Comparison of ENCODE assay signal across 16 cellular contexts in the genomic region with DNA sequence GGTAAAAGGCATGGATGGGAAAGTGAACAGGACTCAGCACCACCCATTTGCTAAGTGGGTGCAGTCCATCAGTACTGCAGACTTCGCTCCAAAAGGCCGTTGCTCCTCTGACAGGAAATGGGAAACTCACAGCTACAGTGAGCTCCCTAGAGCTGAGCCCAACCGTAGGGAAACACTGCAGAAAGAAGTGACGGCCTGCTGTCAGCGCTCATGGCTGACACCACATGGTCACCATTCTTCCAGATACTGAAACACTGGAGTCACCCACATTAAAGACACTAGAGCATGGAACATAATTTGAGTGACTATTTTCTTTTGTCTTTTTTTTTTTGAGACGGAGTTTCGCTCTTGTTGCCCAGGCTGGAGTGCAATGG. TPM values are rescaled to one million over a fixed set of nuclear protein-coding genes. Genes with fewer than 3 reads are reported as not detected.
DNase-seq lines count a peak whose midpoint lies in the region; ATAC-seq, FAIRE-seq and TF ChIP-seq lines count a peak whose summit lies in the region.
"Had no signal": no experiment of that assay in that cellular context is flagged by ENCODE, and none has a peak within 500 bp of the region (broad histone marks: within the 10 kb centered on the region; RNA-seq: fewer than 3 reads in every experiment).

No MANE protein-coding gene starts in this region.

- CTCF ChIA-PET in H1 (lab: Charles Lee; ENCODE audit: partially characterized antibody) (interaction anchor here (0.7 to 1.4 kb wide), 4 partner anchors 9 to 51 kb away, joined by 3 to 4 read pairs (median 3); no protein-coding TSS in a partner anchor), HepG2 (lab: Yijun Ruan, JAX; ENCODE audit: low intra/inter-chr PET ratio, low total read pairs) (no interaction called here)

- TF ChIP-seq CTCF in H1 (IDR thresholded peaks at IDR 0.05; ENCODE audit: control extremely low read depth in 1 of 3, insufficient read depth in 1 of 3, low read depth in 1 of 3, low read length in 3 of 3), result no peak
- no peak for TF ChIP-seq CTCF in HepG2 (CRISPR knock-in tag; IDR thresholded peaks at IDR 0.05)
- no peak for TF ChIP-seq CTCF in upper lobe of right lung (IDR thresholded peaks at IDR 0.05)
- TF ChIP-seq CTCF in suprapubic skin (IDR thresholded peaks at IDR 0.05), result no peak

- peaks cover 6 to 85% of the 10 kb centered on the region in 2 experiments for H3K79me2 ChIP-seq in H1 (ENCODE audit: control insufficient read depth in 1 of 2, insufficient read depth in 2 of 2, low read length in 2 of 2)
- H3K79me2 ChIP-seq in HepG2 (ENCODE audit: insufficient read depth, low read length), result peaks cover 73% of the 10 kb centered on the region

- H3K9ac ChIP-seq in H1 (replicated peaks in 1 of 4; ENCODE audit: extremely low read depth in 1 of 4, low read depth in 3 of 4, low read length in 3 of 4), result no peak overlapping the region; a peak in 1 of 7 replicates
- no peak overlapping the region for H3K9ac ChIP-seq in HepG2 (ENCODE audit: insufficient read depth, low read depth, low read length)

- POLR2A ChIA-PET in H1 (lab: Charles Lee; ENCODE audit: partially characterized antibody) (interaction anchor here (1.4 kb wide), 1 partner anchor 9 kb away, joined by 3 read pairs; no protein-coding TSS in a partner anchor), HepG2 (lab: Yijun Ruan, JAX) (no interaction called here)

- H4K20me1 ChIP-seq in H1 (replicated peaks in 1 of 2; ENCODE audit: control insufficient read depth in 1 of 2, insufficient read depth in 2 of 2, low read length in 2 of 2) (peaks cover 11 to 21% of the 10 kb centered on the region in 2 experiments), HepG2 (ENCODE audit: insufficient read depth, low read length) (peaks cover 36% of the 10 kb centered on the region; the same call in 1 of the 2 replicates)

- H3K23ac ChIP-seq in H1 (ENCODE audit: insufficient read length), result no peak overlapping the region

- no peak overlapping the region for H3K18ac ChIP-seq in H1 (ENCODE audit: extremely low read depth, low read length)

- no peak overlapping the region; the same call in 1 of the 2 replicates for H4K8ac ChIP-seq in H1 (ENCODE audit: extremely low read depth, insufficient read depth, low read length)

- H4K91ac ChIP-seq in H1 (replicated peaks; ENCODE audit: insufficient read length, low read length), result no peak overlapping the region

- TF ChIP-seq POLR2A in H1 (IDR thresholded peaks at IDR 0.05; ENCODE audit: control extremely low read depth in 1 of 2, low read depth in 2 of 2, low read length in 2 of 2), result no peak
- TF ChIP-seq POLR2A in HepG2 (IDR thresholded peaks at IDR 0.05; ENCODE audit: insufficient read depth in 1 of 2, low read depth in 2 of 2, low read length in 2 of 2), result no peak
- no peak for TF ChIP-seq POLR2A in suprapubic skin (IDR thresholded peaks at IDR 0.05)

- no peak overlapping the region for H2BK20ac ChIP-seq in H1 (ENCODE audit: low read length)

- H3K27me3 ChIP-seq in H1 (replicated peaks in 1 of 4; ENCODE audit: control insufficient read depth in 3 of 4, extremely low read depth in 1 of 4, insufficient read depth in 3 of 4, low read length in 3 of 4) (no peaks in the 10 kb centered on the region), HepG2 (ENCODE audit: control insufficient read depth in 1 of 2, insufficient read depth in 2 of 2, low read length in 2 of 2) (no peaks in the 10 kb centered on the region), upper lobe of right lung (no peaks in the 10 kb centered on the region), suprapubic skin (no peaks in the 10 kb centered on the region)
- H3K27me3 ChIP-seq: colonic mucosa had no signal

- H3K23me2 ChIP-seq in H1 (ENCODE audit: low read depth, low read length), result no peaks in the 10 kb centered on the region

- 87% methylated on average over 7 of the region's 7 CpGs; no CpG with 5 or more reads in 1 of the 2 experiments for WGBS in H1 (ENCODE audit: extremely low coverage in 1 of 2, insufficient coverage in 1 of 2, insufficient read length in 1 of 2, insufficient replicate concordance in 2 of 2, low coverage in 1 of 2, low lambda C conversion rate in 2 of 2, missing lambda C conversion rate in 1 of 2), 2 experiments
- WGBS in HepG2 (ENCODE audit: low lambda C conversion rate), result 86% methylated on average over 7 of the region's 7 CpGs
- WGBS in suprapubic skin, result 51% methylated on average over 7 of the region's 7 CpGs

- no peaks in the 10 kb centered on the region for H3K9me3 ChIP-seq in H1 (ENCODE audit: insufficient read depth in 2 of 2, low read depth in 1 of 2, low read length in 1 of 2)
- no peaks in the 10 kb centered on the region for H3K9me3 ChIP-seq in HepG2 (ENCODE audit: low read length)
- H3K9me3 ChIP-seq in upper lobe of right lung, result no peaks in the 10 kb centered on the region
- no peaks in the 10 kb centered on the region for H3K9me3 ChIP-seq in suprapubic skin
- H3K9me3 ChIP-seq: colonic mucosa had no signal

- H2BK15ac ChIP-seq in H1 (ENCODE audit: low read length), result no peak overlapping the region

- no peak overlapping the region for H2AK5ac ChIP-seq in H1 (ENCODE audit: low read depth, low read length)

- no peak for TF ChIP-seq EP300 in H1 (IDR thresholded peaks at IDR 0.05; ENCODE audit: borderline replicate concordance in 1 of 2, low read depth in 2 of 2, low read length in 2 of 2)
- TF ChIP-seq EP300 in HepG2 (IDR thresholded peaks at IDR 0.05; ENCODE audit: low read depth in 2 of 2, low read length in 2 of 2), result no peak
- TF ChIP-seq EP300 in HepG2 (CRISPR knock-in tag; IDR thresholded peaks at IDR 0.05; ENCODE audit: borderline replicate concordance), result no peak
- no peak for TF ChIP-seq EP300 in suprapubic skin (IDR thresholded peaks at IDR 0.05)

- H3K14ac ChIP-seq in H1 (ENCODE audit: insufficient read length), result no peak overlapping the region

- H2BK120ac ChIP-seq in H1 (replicated peaks; ENCODE audit: low read depth, low read length), result no peak overlapping the region

- TF ChIP-seq RAD21 in H1 (IDR thresholded peaks at IDR 0.05 in 1 of 2, conservative IDR thresholded peaks at IDR 0.05 in 1 of 2; ENCODE audit: low read depth in 2 of 2, low read length in 2 of 2) (no peak), HepG2 (CRISPR knock-in tag; IDR thresholded peaks at IDR 0.05) (no peak)

- H3K4me1 ChIP-seq in H1 (replicated peaks in 1 of 4; ENCODE audit: control insufficient read depth in 3 of 4, insufficient read depth in 4 of 4, low read length in 3 of 4) (peaks cover 0 to 8% (median 5%) of the 10 kb centered on the region in 4 experiments; a peak in 6 of 7 replicates), HepG2 (ENCODE audit: insufficient read depth, low read length) (no peaks in the 10 kb centered on the region), upper lobe of right lung (peaks cover 9% of the 10 kb centered on the region), suprapubic skin (peaks cover 4% of the 10 kb centered on the region)
- H3K4me1 ChIP-seq: colonic mucosa had no signal

- in situ Hi-C loops in HepG2 (cut with HindIII; ENCODE audit: extremely low pct_ligation_motif_present, low pct_unique_long_range_greater_than_20kb), result no loop called here

- H3K79me1 ChIP-seq in H1 (ENCODE audit: low read depth, low read length), result peaks cover 33% of the 10 kb centered on the region

- no peak overlapping the region for H3K4me3 ChIP-seq in H1 (ENCODE audit: extremely low read depth in 1 of 4, insufficient read depth in 2 of 4, low read depth in 3 of 4, low read length in 4 of 4)
- no peak overlapping the region for H3K4me3 ChIP-seq in HepG2 (replicated peaks in 1 of 3; ENCODE audit: insufficient read depth in 1 of 3, low read depth in 2 of 3, low read length in 3 of 3)
- H3K4me3 ChIP-seq in upper lobe of right lung, result no peak overlapping the region
- H3K4me3 ChIP-seq in suprapubic skin, result no peak overlapping the region
- H3K4me3 ChIP-seq: colonic mucosa had no signal

- FAIRE-seq in H1 (lab: Jason Lieb, UNC) (no peak), HepG2 (lab: Jason Lieb, UNC) (no peak)

- no peak overlapping the region for H3K4ac ChIP-seq in H1 (replicated peaks; ENCODE audit: insufficient read length, low read depth, low read length)

- no TSS peak for BruUV-seq in HepG2 (replicated peaks; lab: Mats Ljungman, UMichigan)

- no peak overlapping the region for H2AFZ ChIP-seq in H1 (ENCODE audit: low read length)
- no peak overlapping the region for H2AFZ ChIP-seq in HepG2 (ENCODE audit: low read length)

- H3K36me3 ChIP-seq in H1 (ENCODE audit: control insufficient read depth in 2 of 4, insufficient read depth in 4 of 4, low read length in 3 of 4) (0 out of 8 replicates have a peak, but pooled peaks cover 0 to 4% (median 0%) of the 10 kb centered on the region in 4 experiments), HepG2 (replicated peaks in 1 of 2; ENCODE audit: control insufficient read depth in 1 of 2, insufficient read depth in 2 of 2, low read length in 2 of 2) (peaks cover 10 to 27% of the 10 kb centered on the region in 2 experiments; a peak in 4 of 5 replicates), upper lobe of right lung (no peaks in the 10 kb centered on the region), suprapubic skin (no peaks in the 10 kb centered on the region)
- H3K36me3 ChIP-seq: colonic mucosa had no signal

- ATAC-seq in HepG2, result no peak
- ATAC-seq in upper lobe of right lung, result peak; percentile 16
- no peak for ATAC-seq in GM18511 (IDR thresholded peaks at IDR 0.05; ENCODE audit: unreplicated experiment)
- ATAC-seq: natural killer cell had no signal

- H3K4me2 ChIP-seq in H1 (ENCODE audit: insufficient read depth in 1 of 2, low read depth in 2 of 2, low read length in 2 of 2) (no peak overlapping the region), HepG2 (ENCODE audit: low read depth, low read length) (no peak overlapping the region)

- H2BK12ac ChIP-seq in H1 (ENCODE audit: low read depth, low read length), result no peak overlapping the region

- H4K5ac ChIP-seq in H1 (ENCODE audit: insufficient read length, low read depth, low read length), result no peak overlapping the region

- 0 out of 2 replicates have a peak overlapping the region, but pooled peaks have one; percentile 72 for H2BK5ac ChIP-seq in H1 (ENCODE audit: low read depth, low read length)

- no peak overlapping the region for H3K27ac ChIP-seq in H1 (ENCODE audit: low read depth, low read length)
- no peak overlapping the region for H3K27ac ChIP-seq in HepG2 (ENCODE audit: extremely low read length, insufficient read depth, low read length)
- H3K27ac ChIP-seq in upper lobe of right lung, result no peak overlapping the region
- H3K27ac ChIP-seq in suprapubic skin, result no peak overlapping the region
- H3K27ac ChIP-seq: colonic mucosa had no signal

- no peak overlapping the region for H3K56ac ChIP-seq in H1 (replicated peaks; ENCODE audit: insufficient read length, low read depth, low read length)

- DNase-seq in NCI-H526 (lab: John Stamatoyannopoulos, UW) (peak; percentile 8 to 32), NCI-H526 treated with DMSO at 0.1 percent for 48 hours (lab: John Stamatoyannopoulos, UW) (no peak), H1 (ENCODE audit: low read depth in 1 of 2, low spot score in 2 of 2) (no peak), HepG2 (ENCODE audit: low spot score) (no peak), upper lobe of right lung (no peak), suprapubic skin (ENCODE audit: low spot score in 2 of 2) (no peak), GF-D8 (lab: John Stamatoyannopoulos, UW) (no peak)
- DNase-seq: 8988T, Calu3, colonic mucosa, KBM-7, natural killer cell, NCI-H146, SHP77 had no signal

- intact Hi-C loops in HepG2 (cut with micrococcal nuclease; ENCODE audit: unreplicated experiment) (no loop called here), upper lobe of right lung (cut with DNase I) (no loop called here)

RNA-seq across cellular contexts. Expression of a gene that starts 31.9 kb away (rescaled TPM):
- 63.0 and 65.6 TPM in 2 replicates for total RNA-seq in H1 (2021; fragmentation: NEBNext Ultra II Directional; extraction: Animal tissue kit (Norgen Biotek cat#: 25700))
- polyA plus RNA-seq in H1 (2011; rRNA removed) (24.4 and 34.1 TPM in 2 replicates), HepG2 (2011; rRNA removed) (23.5 and 30.4 TPM in 2 replicates)
- 26.6 TPM for polyA plus RNA-seq in H1 (2011; cell fraction: cytosol; rRNA removed)
- polyA plus RNA-seq in H1 (2011; cell fraction: nucleus; rRNA removed), result 63.4 TPM
- polyA plus RNA-seq in H1 (2012, experiment 1 of 2), result 37.4 to 63.3 TPM (median 56.2 TPM) in 4 replicates
- polyA plus RNA-seq in H1 (2012, experiment 2 of 2), result 31.8 TPM
- 25.8 TPM for polyA plus RNA-seq in H1 (2013, experiment 1 of 2)
- 23.6 TPM for polyA plus RNA-seq in H1 (2013, experiment 2 of 2)
- 119 and 174 TPM in 2 replicates for polyA minus RNA-seq in H1 (2011; rRNA and poly(A)+ RNA removed)
- 36.0 TPM for polyA minus RNA-seq in H1 (2011; cell fraction: cytosol; rRNA and poly(A)+ RNA removed)
- 29.6 TPM for polyA minus RNA-seq in H1 (2011; cell fraction: nucleus; rRNA and poly(A)+ RNA removed)
- total RNA-seq in HepG2 (2016; rRNA removed; fragmentation: Illumina TruSeq; extraction: Trizol) (21.5 and 22.3 TPM in 2 replicates), upper lobe of right lung (19.3 TPM), suprapubic skin (10 to 100 TPM; 31.3 to 42.0 (median 37.7) TPM)
- 2.7 and 3.0 TPM in 2 replicates for total RNA-seq in HepG2 (2016; cell fraction: cytosol; rRNA removed; fragmentation: Illumina TruSeq; extraction: Trizol; ENCODE audit: low read depth)
- total RNA-seq in HepG2 (2016; cell fraction: insoluble cytoplasmic fraction; rRNA removed; fragmentation: Illumina TruSeq; extraction: Trizol), result 22.1 and 22.5 TPM in 2 replicates
- 7.2 and 8.1 TPM in 2 replicates for total RNA-seq in HepG2 (2016; cell fraction: membrane; rRNA removed; fragmentation: Illumina TruSeq; extraction: Trizol)
- 23.0 and 27.1 TPM in 2 replicates for total RNA-seq in HepG2 (2016; cell fraction: nucleus; rRNA removed; fragmentation: Illumina TruSeq; extraction: Trizol)
- polyA plus RNA-seq in HepG2 (2011; cell fraction: cytosol; rRNA removed), result 11.6 and 11.8 TPM in 2 replicates
- polyA plus RNA-seq in HepG2 (2011; cell fraction: nucleus; rRNA removed), result 87.2 and 93.5 TPM in 2 replicates
- polyA plus RNA-seq in HepG2 (2012), result 28.0 and 29.8 TPM in 2 replicates
- 0.86 and 0.95 TPM in 2 replicates for polyA plus RNA-seq in HepG2 (2016; cell fraction: cytosol; fragmentation: Illumina TruSeq; extraction: Trizol; ENCODE audit: low read depth)
- 15.3 and 21.2 TPM in 2 replicates for polyA plus RNA-seq in HepG2 (2016; cell fraction: insoluble cytoplasmic fraction; fragmentation: Illumina TruSeq; extraction: Trizol; ENCODE audit: low read depth)
- polyA plus RNA-seq in HepG2 (2016; cell fraction: membrane; fragmentation: Illumina TruSeq; extraction: Trizol; ENCODE audit: low read depth), result 2.1 and 3.0 TPM in 2 replicates
- polyA plus RNA-seq in HepG2 (2016; cell fraction: nucleus; fragmentation: Illumina TruSeq; extraction: Trizol; ENCODE audit: insufficient read depth, low read depth), result 66.1 and 73.3 TPM in 2 replicates
- polyA minus RNA-seq in HepG2 (2011; rRNA and poly(A)+ RNA removed; ENCODE audit: low replicate concordance), result 39.5 and 89.3 TPM in 2 replicates
- 31.1 and 31.4 TPM in 2 replicates for polyA minus RNA-seq in HepG2 (2011; cell fraction: cytosol; rRNA and poly(A)+ RNA removed)
- polyA minus RNA-seq in HepG2 (2011; cell fraction: nucleus; rRNA and poly(A)+ RNA removed), result 27.4 and 30.3 TPM in 2 replicates

RNA-seq across cellular contexts. Expression of a gene that starts 36.6 kb away (rescaled TPM):
- total RNA-seq in H1 (2021; fragmentation: NEBNext Ultra II Directional; extraction: Animal tissue kit (Norgen Biotek cat#: 25700)), result 2.4 and 2.6 TPM in 2 replicates
- polyA plus RNA-seq in H1 (2011; rRNA removed) (2.4 and 4.6 TPM in 2 replicates), HepG2 (2011; rRNA removed) (129 and 137 TPM in 2 replicates)
- polyA plus RNA-seq in H1 (2011; cell fraction: cytosol; rRNA removed), result 4.0 TPM
- 6.2 TPM for polyA plus RNA-seq in H1 (2011; cell fraction: nucleus; rRNA removed)
- polyA plus RNA-seq in H1 (2012, experiment 1 of 2), result 1.3 to 3.1 TPM (median 2.1 TPM) in 4 replicates
- polyA plus RNA-seq in H1 (2012, experiment 2 of 2), result 2.6 TPM
- polyA plus RNA-seq in H1 (2013, experiment 1 of 2), result 1.1 TPM
- polyA plus RNA-seq in H1 (2013, experiment 2 of 2), result 1.2 TPM
- polyA minus RNA-seq in H1 (2011; rRNA and poly(A)+ RNA removed), result 0.60 and 0.66 TPM in 2 replicates
- polyA minus RNA-seq in H1 (2011; cell fraction: cytosol; rRNA and poly(A)+ RNA removed), result not detected
- 0.50 TPM for polyA minus RNA-seq in H1 (2011; cell fraction: nucleus; rRNA and poly(A)+ RNA removed)
- total RNA-seq in HepG2 (2016; rRNA removed; fragmentation: Illumina TruSeq; extraction: Trizol) (111 and 160 TPM in 2 replicates), upper lobe of right lung (8.5 TPM), suprapubic skin (10 to 100 TPM; 10.5 to 17.9 (median 12.5) TPM)
- total RNA-seq in HepG2 (2016; cell fraction: cytosol; rRNA removed; fragmentation: Illumina TruSeq; extraction: Trizol; ENCODE audit: low read depth), result 48.7 and 63.1 TPM in 2 replicates
- 101 and 161 TPM in 2 replicates for total RNA-seq in HepG2 (2016; cell fraction: insoluble cytoplasmic fraction; rRNA removed; fragmentation: Illumina TruSeq; extraction: Trizol)
- 105 and 128 TPM in 2 replicates for total RNA-seq in HepG2 (2016; cell fraction: membrane; rRNA removed; fragmentation: Illumina TruSeq; extraction: Trizol)
- total RNA-seq in HepG2 (2016; cell fraction: nucleus; rRNA removed; fragmentation: Illumina TruSeq; extraction: Trizol), result 124 and 150 TPM in 2 replicates
- 113 and 185 TPM in 2 replicates for polyA plus RNA-seq in HepG2 (2011; cell fraction: cytosol; rRNA removed)
- polyA plus RNA-seq in HepG2 (2011; cell fraction: nucleus; rRNA removed), result 814 and 941 TPM in 2 replicates
- 59.0 and 123 TPM in 2 replicates for polyA plus RNA-seq in HepG2 (2012)
- polyA plus RNA-seq in HepG2 (2016; cell fraction: cytosol; fragmentation: Illumina TruSeq; extraction: Trizol; ENCODE audit: low read depth), result 41.1 and 53.2 TPM in 2 replicates
- 89.1 and 103 TPM in 2 replicates for polyA plus RNA-seq in HepG2 (2016; cell fraction: insoluble cytoplasmic fraction; fragmentation: Illumina TruSeq; extraction: Trizol; ENCODE audit: low read depth)
- polyA plus RNA-seq in HepG2 (2016; cell fraction: membrane; fragmentation: Illumina TruSeq; extraction: Trizol; ENCODE audit: low read depth), result 74.4 and 85.2 TPM in 2 replicates
- 289 and 305 TPM in 2 replicates for polyA plus RNA-seq in HepG2 (2016; cell fraction: nucleus; fragmentation: Illumina TruSeq; extraction: Trizol; ENCODE audit: insufficient read depth, low read depth)
- polyA minus RNA-seq in HepG2 (2011; rRNA and poly(A)+ RNA removed; ENCODE audit: low replicate concordance), result 11.2 and 115 TPM in 2 replicates
- polyA minus RNA-seq in HepG2 (2011; cell fraction: cytosol; rRNA and poly(A)+ RNA removed), result 29.9 and 32.1 TPM in 2 replicates
- 63.9 and 90.6 TPM in 2 replicates for polyA minus RNA-seq in HepG2 (2011; cell fraction: nucleus; rRNA and poly(A)+ RNA removed)

RNA-seq across cellular contexts. Expression of a gene that starts 46.4 kb away (rescaled TPM):
- total RNA-seq in H1 (2021; fragmentation: NEBNext Ultra II Directional; extraction: Animal tissue kit (Norgen Biotek cat#: 25700)), result not detected in 2 replicates
- polyA plus RNA-seq in H1 (2011; rRNA removed) (0.53 and 1.1 TPM in 2 replicates), HepG2 (2011; rRNA removed) (0.03 and 0.07 TPM in 2 replicates)
- 0.43 TPM for polyA plus RNA-seq in H1 (2011; cell fraction: cytosol; rRNA removed)
- 1.5 TPM for polyA plus RNA-seq in H1 (2011; cell fraction: nucleus; rRNA removed)
- 0.46 to 0.76 TPM (median 0.68 TPM) in 4 replicates for polyA plus RNA-seq in H1 (2012, experiment 1 of 2)
- not detected for polyA plus RNA-seq in H1 (2012, experiment 2 of 2)
- 0.16 TPM for polyA plus RNA-seq in H1 (2013, experiment 1 of 2)
- 0.13 TPM for polyA plus RNA-seq in H1 (2013, experiment 2 of 2)
- polyA minus RNA-seq in H1 (2011; rRNA and poly(A)+ RNA removed), result not detected in 2 replicates
- polyA minus RNA-seq in H1 (2011; cell fraction: cytosol; rRNA and poly(A)+ RNA removed), result not detected
- polyA minus RNA-seq in H1 (2011; cell fraction: nucleus; rRNA and poly(A)+ RNA removed), result not detected
- total RNA-seq in HepG2 (2016; rRNA removed; fragmentation: Illumina TruSeq; extraction: Trizol) (not detected in 2 replicates), upper lobe of right lung (not detected), suprapubic skin (not detected)
- not detected in 2 replicates for total RNA-seq in HepG2 (2016; cell fraction: cytosol; rRNA removed; fragmentation: Illumina TruSeq; extraction: Trizol; ENCODE audit: low read depth)
- total RNA-seq in HepG2 (2016; cell fraction: insoluble cytoplasmic fraction; rRNA removed; fragmentation: Illumina TruSeq; extraction: Trizol), result not detected in 2 replicates
- total RNA-seq in HepG2 (2016; cell fraction: membrane; rRNA removed; fragmentation: Illumina TruSeq; extraction: Trizol), result not detected in 2 replicates
- not detected in 2 replicates for total RNA-seq in HepG2 (2016; cell fraction: nucleus; rRNA removed; fragmentation: Illumina TruSeq; extraction: Trizol)
- not detected in 2 replicates for polyA plus RNA-seq in HepG2 (2011; cell fraction: cytosol; rRNA removed)
- 0.23 and 0.42 TPM in 2 replicates for polyA plus RNA-seq in HepG2 (2011; cell fraction: nucleus; rRNA removed)
- polyA plus RNA-seq in HepG2 (2012), result 0.31 TPM in 1 of 2 replicates, not detected in the other
- polyA plus RNA-seq in HepG2 (2016; cell fraction: cytosol; fragmentation: Illumina TruSeq; extraction: Trizol; ENCODE audit: low read depth), result not detected in 2 replicates
- polyA plus RNA-seq in HepG2 (2016; cell fraction: insoluble cytoplasmic fraction; fragmentation: Illumina TruSeq; extraction: Trizol; ENCODE audit: low read depth), result not detected in 2 replicates
- polyA plus RNA-seq in HepG2 (2016; cell fraction: membrane; fragmentation: Illumina TruSeq; extraction: Trizol; ENCODE audit: low read depth), result not detected in 2 replicates
- not detected in 2 replicates for polyA plus RNA-seq in HepG2 (2016; cell fraction: nucleus; fragmentation: Illumina TruSeq; extraction: Trizol; ENCODE audit: insufficient read depth, low read depth)
- not detected in 2 replicates for polyA minus RNA-seq in HepG2 (2011; rRNA and poly(A)+ RNA removed; ENCODE audit: low replicate concordance)
- polyA minus RNA-seq in HepG2 (2011; cell fraction: cytosol; rRNA and poly(A)+ RNA removed), result not detected in 2 replicates
- not detected in 2 replicates for polyA minus RNA-seq in HepG2 (2011; cell fraction: nucleus; rRNA and poly(A)+ RNA removed)
- total RNA-seq: Calu3, colonic mucosa, fibroblast of lung had no signal
- polyA plus RNA-seq: fibroblast of lung had no signal

Comparison
In these comparisons a context has a peak if more than half of its experiments do, and no peak if none do; other contexts are left out.
1. DNase-seq: peak in NCI-H526 (2 of 2); none in NCI-H526 treated with DMSO at 0.1 percent for 48 hours (single experiment), H1 (0 of 2), HepG2 (single experiment), upper lobe of right lung (single experiment), suprapubic skin (0 of 2) and GF-D8 (single experiment).